ENCODE assay signal across 14 cellular contexts in genomic region chr5:135387629-135387960, GRCh38. TPM values are rescaled to one million over a fixed set of nuclear protein-coding genes. Genes with fewer than 3 reads are reported as not detected.
DNase-seq lines count a peak whose midpoint lies in the region; ATAC-seq and TF ChIP-seq lines count a peak whose summit lies in the region.
"Had no signal": no experiment of that assay in that cellular context is flagged by ENCODE, and none has a peak within 500 bp of the region (broad histone marks: within the 10 kb centered on the region; RNA-seq: fewer than 3 reads in every experiment).

No MANE protein-coding gene starts in this region.

- H3K4me3 ChIP-seq in BLaER1 (no peak overlapping the region), Loucy (ENCODE audit: low read length, poor library complexity, severe bottlenecking) (no peak overlapping the region), colonic mucosa (no peak overlapping the region), osteoblast (ENCODE audit: insufficient read depth, low read length) (no peak overlapping the region), thyroid gland (replicated peaks in 1 of 3) (no peak overlapping the region)

- no peak overlapping the region for H3K4me3 Mint-ChIP-seq in activated CD4-positive, alpha-beta T cell treated with anti-CD3 and anti-CD28 coated beads for 36 hours
- H3K4me3 Mint-ChIP-seq: activated CD4-positive, alpha-beta T cell treated with anti-CD3 and anti-CD28 coated beads, Interleukin-2, amount 10 ng/mL, durations not matched to agents 7 days and 5 days; activated naive CD4-positive, alpha-beta T cell treated with anti-CD3 and anti-CD28 coated beads, Interleukin-2, amount 10 ng/mL, durations not matched to agents 7 days and 5 days; H9; nephron progenitor cell; stimulated activated naive CD8-positive, alpha-beta T cell treated with anti-CD3 and anti-CD28 coated beads, Interleukin-15, Interleukin-2, amounts not matched to agents 100 ng/mL and 50 ng/mL, for 24 hours had no signal

- H3K79me2 ChIP-seq in Loucy (ENCODE audit: insufficient read depth, low read length) (peaks cover 100% of the 10 kb centered on the region), osteoblast (ENCODE audit: insufficient read depth, low read length) (peaks cover 92% of the 10 kb centered on the region)

- H3K4me2 ChIP-seq in BLaER1 (peak overlapping the region; percentile 48), Loucy (ENCODE audit: low read depth, low read length, poor library complexity, severe bottlenecking) (peak overlapping the region; percentile 93), osteoblast (ENCODE audit: insufficient read depth, low read length) (no peak overlapping the region)

- TF ChIP-seq CTCF in Loucy (conservative IDR thresholded peaks at IDR 0.05; ENCODE audit: low read length): no peak
- no peak for TF ChIP-seq CTCF in colonic mucosa (IDR thresholded peaks at IDR 0.05)
- no peak for TF ChIP-seq CTCF in osteoblast (IDR thresholded peaks at IDR 0.05; ENCODE audit: extremely low read depth, low read depth, low read length)
- TF ChIP-seq CTCF in thyroid gland (IDR thresholded peaks at IDR 0.05): no peak

- ATAC-seq in activated CD4-positive, alpha-beta T cell treated with anti-CD3 and anti-CD28 coated beads for 36 hours: no peak

- peaks cover 59% of the 10 kb centered on the region for H3K36me3 Mint-ChIP-seq in activated CD4-positive, alpha-beta T cell treated with anti-CD3 and anti-CD28 coated beads for 36 hours (ENCODE audit: low read depth)

- H3K9me3 ChIP-seq in BLaER1 (no peaks in the 10 kb centered on the region), Loucy (ENCODE audit: insufficient read depth, low read depth, low read length) (no peaks in the 10 kb centered on the region), colonic mucosa (no peaks in the 10 kb centered on the region), osteoblast (ENCODE audit: low read depth, low read length) (no peaks in the 10 kb centered on the region), thyroid gland (no peaks in the 10 kb centered on the region)

- POLR2A ChIA-PET in activated CD4-positive, alpha-beta T cell treated with anti-CD3 and anti-CD28 coated beads for 36 hours (lab: Charles Lee): no interaction called here

- no peaks in the 10 kb centered on the region for H3K27me3 ChIP-seq in BLaER1
- H3K27me3 ChIP-seq in Loucy (ENCODE audit: insufficient read depth, low read length, poor library complexity, severe bottlenecking): no peaks in the 10 kb centered on the region
- no peaks in the 10 kb centered on the region for H3K27me3 ChIP-seq in colonic mucosa
- H3K27me3 ChIP-seq in osteoblast (ENCODE audit: insufficient read depth, low read length): no peaks in the 10 kb centered on the region
- H3K27me3 ChIP-seq in thyroid gland: no peaks in the 10 kb centered on the region

- H3K4me1 ChIP-seq in BLaER1 (peaks cover 100% of the 10 kb centered on the region), Loucy (ENCODE audit: insufficient read depth, low read length, poor library complexity, severe bottlenecking) (peaks cover 91% of the 10 kb centered on the region), colonic mucosa (peaks cover 4% of the 10 kb centered on the region), osteoblast (ENCODE audit: insufficient read depth, low read length) (peaks cover 64% of the 10 kb centered on the region), thyroid gland (peaks cover 0 to 20% of the 10 kb centered on the region in 2 donors)

- CTCF ChIA-PET in activated CD4-positive, alpha-beta T cell treated with anti-CD3 and anti-CD28 coated beads for 36 hours (lab: Charles Lee): interaction anchor here (0.8 to 2.3 kb wide), 3 partner anchors 9 to 38 kb away, joined by 3 to 7 read pairs (median 5); no protein-coding TSS in a partner anchor

- H3K9me2 ChIP-seq in Loucy (replicated peaks; ENCODE audit: low read depth, low read length): no peaks in the 10 kb centered on the region

- H3K9me3 Mint-ChIP-seq in activated CD4-positive, alpha-beta T cell treated with anti-CD3 and anti-CD28 coated beads for 36 hours (ENCODE audit: low read depth): no peaks in the 10 kb centered on the region
- H3K9me3 Mint-ChIP-seq: activated CD4-positive, alpha-beta T cell treated with anti-CD3 and anti-CD28 coated beads, Interleukin-2, amount 10 ng/mL, durations not matched to agents 7 days and 5 days; activated naive CD4-positive, alpha-beta T cell treated with anti-CD3 and anti-CD28 coated beads, Interleukin-2, amount 10 ng/mL, durations not matched to agents 7 days and 5 days; H9; nephron progenitor cell; stimulated activated naive CD8-positive, alpha-beta T cell treated with anti-CD3 and anti-CD28 coated beads, Interleukin-15, Interleukin-2, amounts not matched to agents 100 ng/mL and 50 ng/mL, for 24 hours had no signal

- H3K9ac ChIP-seq in BLaER1: no peak overlapping the region
- no peak overlapping the region for H3K9ac ChIP-seq in Loucy (ENCODE audit: low read depth, low read length, poor library complexity, severe bottlenecking)
- peak overlapping the region in 1 of 2 donors; percentile 62 for H3K9ac ChIP-seq in colonic mucosa (ENCODE audit: low read depth in 2 of 2, low read length in 2 of 2)

- H2AFZ ChIP-seq in Loucy (ENCODE audit: low read length) (no peak overlapping the region), osteoblast (ENCODE audit: low read length) (no peak overlapping the region)

- H3F3A ChIP-seq in Loucy (ENCODE audit: low read depth): no peaks in the 10 kb centered on the region

- no peak for TF ChIP-seq POLR2A in thyroid gland (IDR thresholded peaks at IDR 0.05)

- no peak overlapping the region for H3K27ac Mint-ChIP-seq in activated CD4-positive, alpha-beta T cell treated with anti-CD3 and anti-CD28 coated beads for 36 hours
- H3K27ac Mint-ChIP-seq: activated CD4-positive, alpha-beta T cell treated with anti-CD3 and anti-CD28 coated beads, Interleukin-2, amount 10 ng/mL, durations not matched to agents 7 days and 5 days; activated naive CD4-positive, alpha-beta T cell treated with anti-CD3 and anti-CD28 coated beads, Interleukin-2, amount 10 ng/mL, durations not matched to agents 7 days and 5 days; H9; nephron progenitor cell; stimulated activated naive CD8-positive, alpha-beta T cell treated with anti-CD3 and anti-CD28 coated beads, Interleukin-15, Interleukin-2, amounts not matched to agents 100 ng/mL and 50 ng/mL, for 24 hours had no signal

- no peak overlapping the region for H3K27ac ChIP-seq in BLaER1
- H3K27ac ChIP-seq in colonic mucosa: peak overlapping the region; percentile 80
- H3K27ac ChIP-seq in osteoblast (ENCODE audit: low read depth, low read length): peak overlapping the region; percentile 92
- no peak overlapping the region for H3K27ac ChIP-seq in thyroid gland

- intact Hi-C loops in colonic mucosa (cut with DNase I) (no loop called here), thyroid gland (cut with DNase I) (no loop called here)
- intact Hi-C loops in activated CD4-positive, alpha-beta T cell treated with anti-CD3 and anti-CD28 coated beads for 36 hours (cut with DNase I, micrococcal nuclease): no loop called here

- peaks cover 99% of the 10 kb centered on the region for H3K36me3 ChIP-seq in BLaER1
- H3K36me3 ChIP-seq in Loucy (ENCODE audit: insufficient read depth, low read length): peaks cover 99% of the 10 kb centered on the region
- peaks cover 12% of the 10 kb centered on the region for H3K36me3 ChIP-seq in colonic mucosa
- H3K36me3 ChIP-seq in osteoblast (ENCODE audit: insufficient read depth, low read length): peaks cover 58% of the 10 kb centered on the region
- peaks cover 14 to 19% of the 10 kb centered on the region in 2 donors for H3K36me3 ChIP-seq in thyroid gland

- no peaks in the 10 kb centered on the region for H3K27me3 Mint-ChIP-seq in activated CD4-positive, alpha-beta T cell treated with anti-CD3 and anti-CD28 coated beads for 36 hours
- H3K27me3 Mint-ChIP-seq: activated CD4-positive, alpha-beta T cell treated with anti-CD3 and anti-CD28 coated beads, Interleukin-2, amount 10 ng/mL, durations not matched to agents 7 days and 5 days; activated naive CD4-positive, alpha-beta T cell treated with anti-CD3 and anti-CD28 coated beads, Interleukin-2, amount 10 ng/mL, durations not matched to agents 7 days and 5 days; stimulated activated naive CD8-positive, alpha-beta T cell treated with anti-CD3 and anti-CD28 coated beads, Interleukin-15, Interleukin-2, amounts not matched to agents 100 ng/mL and 50 ng/mL, for 24 hours had no signal

- H4K20me1 ChIP-seq in BLaER1 (peaks cover 100% of the 10 kb centered on the region), Loucy (ENCODE audit: insufficient read depth, low read length, poor library complexity, severe bottlenecking) (peaks cover 99% of the 10 kb centered on the region), osteoblast (ENCODE audit: insufficient read depth, low read length) (peaks cover 58% of the 10 kb centered on the region)

- DNase-seq in colonic mucosa: no peak
- DNase-seq in osteoblast (ENCODE audit: insufficient read length, low spot score, missing footprints): no peak
- no peak for DNase-seq in NCI-H2171 (lab: John Stamatoyannopoulos, UW)
- DNase-seq in thyroid gland: no peak
- DNase-seq in activated CD4-positive, alpha-beta T cell treated with anti-CD3 and anti-CD28 coated beads for 36 hours: no peak
- DNase-seq in NCI-H2171 treated with DMSO at 0.1 percent for 48 hours (lab: John Stamatoyannopoulos, UW): no peak
- DNase-seq: activated CD4-positive, alpha-beta T cell treated with anti-CD3 and anti-CD28 coated beads, Interleukin-2, amount 10 ng/mL, durations not matched to agents 7 days and 5 days; activated naive CD4-positive, alpha-beta T cell treated with anti-CD3 and anti-CD28 coated beads, Interleukin-2, amount 10 ng/mL, durations not matched to agents 7 days and 5 days; H9; NCI-H446; nephron progenitor cell had no signal

- H3K4me1 Mint-ChIP-seq in activated CD4-positive, alpha-beta T cell treated with anti-CD3 and anti-CD28 coated beads for 36 hours: peaks cover 41% of the 10 kb centered on the region

RNA-seq across cellular contexts. Expression of gene MACROH2A1, which starts 11.4 kb away (rescaled TPM):
- total RNA-seq in colonic mucosa: 100 to 1,000 TPM; 191 to 323 TPM
- 150 and 162 TPM in 2 replicates for total RNA-seq in osteoblast
- total RNA-seq in thyroid gland: 100 to 1,000 TPM; 149 to 242 (median 227) TPM
- 100 to 1,000 TPM; 159 to 190 TPM for total RNA-seq in activated CD4-positive, alpha-beta T cell treated with anti-CD3 and anti-CD28 coated beads for 36 hours

RNA-seq across cellular contexts. Expression of gene DCANP1, which starts 59.6 kb away (rescaled TPM):
- not detected for total RNA-seq in colonic mucosa
- not detected in 2 replicates for total RNA-seq in osteoblast
- total RNA-seq in thyroid gland: not detected
- total RNA-seq in activated CD4-positive, alpha-beta T cell treated with anti-CD3 and anti-CD28 coated beads for 36 hours: not detected
- total RNA-seq: activated CD4-positive, alpha-beta T cell treated with anti-CD3 and anti-CD28 coated beads, Interleukin-2, amount 10 ng/mL, durations not matched to agents 7 days and 5 days; H9 had no signal

Comparison
In these comparisons a context has a peak if more than half of its experiments do, and no peak if none do; other contexts are left out.
1. H3K27ac ChIP-seq: peak in colonic mucosa (single experiment) and osteoblast (single experiment); none in BLaER1 (single experiment) and thyroid gland (0 of 3).